Comparison of ENCODE assay signal across 29 cellular contexts in genomic region chr14:34003691-34004090, GRCh38. TPM values are rescaled to one million over a fixed set of nuclear protein-coding genes. Genes with fewer than 3 reads are reported as not detected.
A peak's percentile ranks its signal among the peaks of the same experiment; 100 is the strongest.
DNase-seq lines count a peak whose midpoint lies in the region; ATAC-seq, FAIRE-seq and TF ChIP-seq lines count a peak whose summit lies in the region.
"Had no signal": no experiment of that assay in that cellular context is flagged by ENCODE, and none has a peak within 500 bp of the region (broad histone marks: within the 10 kb centered on the region; RNA-seq: fewer than 3 reads in every experiment).

No MANE protein-coding gene starts in this region.

- no peak for TF ChIP-seq RAD21 in K562 (CRISPR knock-in tag; conservative IDR thresholded peaks at IDR 0.05 in 1 of 2, IDR thresholded peaks at IDR 0.05 in 1 of 2)

- no peak overlapping the region for H3K27ac Mint-ChIP-seq in chondrocyte (ENCODE audit: unreplicated experiment)
- H3K27ac Mint-ChIP-seq: activated CD4-positive, alpha-beta T cell treated with anti-CD3 and anti-CD28 coated beads, Interleukin-2, amount 10 ng/mL, durations not matched to agents 7 days and 5 days; activated naive CD4-positive, alpha-beta T cell treated with anti-CD3 and anti-CD28 coated beads for 36 hours; naive thymus-derived CD4-positive, alpha-beta T cell; stimulated activated naive B cell treated with anti-CD40 and anti-IgM and Interleukin-4, amounts not matched to agents 10 μg/mL and 1 μg/mL and 100 μg/mL, for 72 hours; T-helper 17 cell had no signal

- H3K79me2 ChIP-seq in K562 (ENCODE audit: control insufficient read depth, insufficient read depth, low read length) = no peaks in the 10 kb centered on the region

- H3K9ac ChIP-seq in K562 (ENCODE audit: insufficient read depth in 1 of 2, low read depth in 2 of 2, low read length in 2 of 2) = no peak overlapping the region

- no peak overlapping the region for H3K4me3 ChIP-seq in K562
- H3K4me3 ChIP-seq: dorsolateral prefrontal cortex, ovary, SK-N-MC had no signal

- TF ChIP-seq EP300 in K562 (IDR thresholded peaks at IDR 0.05; ENCODE audit: low read length) = no peak

- POLR2A ChIA-PET in K562 (lab: Yijun Ruan, JAX) = interaction anchor here (1.4 to 1.7 kb wide), 3 partner anchors 10 to 59 kb away, joined by 4 to 6 read pairs (median 5); no protein-coding TSS in a partner anchor

- peaks cover 12% of the 10 kb centered on the region for H3K27me3 Mint-ChIP-seq in chondrocyte (ENCODE audit: low read depth)
- H3K27me3 Mint-ChIP-seq: T-helper 17 cell had no signal

- no peaks in the 10 kb centered on the region for H4K20me1 ChIP-seq in K562 (replicated peaks; ENCODE audit: control insufficient read depth, insufficient read depth, low read length)

- BruUV-seq in K562 (replicated peaks; lab: Mats Ljungman, UMichigan) = no TSS peak

- in situ Hi-C loops in K562 (cut with MboI) = loop anchor here (10.0 kb wide), 1 partner anchor 51 kb away; no protein-coding TSS in a partner anchor

- H3K4me3 Mint-ChIP-seq in chondrocyte (ENCODE audit: unreplicated experiment) = no peak overlapping the region
- H3K4me3 Mint-ChIP-seq: activated CD4-positive, alpha-beta T cell treated with anti-CD3 and anti-CD28 coated beads, Interleukin-2, amount 10 ng/mL, durations not matched to agents 7 days and 5 days; activated naive CD4-positive, alpha-beta T cell treated with anti-CD3 and anti-CD28 coated beads for 36 hours; naive thymus-derived CD4-positive, alpha-beta T cell; stimulated activated naive B cell treated with anti-CD40 and anti-IgM and Interleukin-4, amounts not matched to agents 10 μg/mL and 1 μg/mL and 100 μg/mL, for 72 hours; T-helper 17 cell had no signal

- intact Hi-C loops in K562 (cut with micrococcal nuclease) = no loop called here

- peak overlapping the region; percentile 16; the same call in 1 of the 2 replicates for H3K4me2 ChIP-seq in K562 (ENCODE audit: insufficient read depth, low read length)

- peaks cover 4 to 17% of the 10 kb centered on the region in 2 experiments; a peak in 3 of 5 replicates for H3K4me1 ChIP-seq in K562 (replicated peaks in 1 of 2; ENCODE audit: control insufficient read depth in 2 of 2, insufficient read depth in 2 of 2, low read length in 2 of 2)

- no peak for TF ChIP-seq POLR2A in K562 (conservative IDR thresholded peaks at IDR 0.05)

- FAIRE-seq in K562 (lab: Jason Lieb, UNC) = no peak
- FAIRE-seq: endothelial cell of umbilical vein, urothelium cell line had no signal

- H3K36me3 ChIP-seq in K562 (ENCODE audit: control insufficient read depth, insufficient read depth, low read length) = no peaks in the 10 kb centered on the region
- H3K36me3 ChIP-seq: ovary had no signal

- no peaks in the 10 kb centered on the region for H3K9me3 Mint-ChIP-seq in chondrocyte (ENCODE audit: low read depth)
- H3K9me3 Mint-ChIP-seq: activated CD4-positive, alpha-beta T cell treated with anti-CD3 and anti-CD28 coated beads, Interleukin-2, amount 10 ng/mL, durations not matched to agents 7 days and 5 days; activated naive CD4-positive, alpha-beta T cell treated with anti-CD3 and anti-CD28 coated beads for 36 hours had no signal

- no peak for TF ChIP-seq CTCF in K562 (IDR thresholded peaks at IDR 0.05 in 2 of 3, conservative IDR thresholded peaks at IDR 0.05 in 1 of 3; ENCODE audit: insufficient read depth in 2 of 3, low read depth in 1 of 3, low read length in 3 of 3)
- no peak for TF ChIP-seq CTCF in chondrocyte (IDR thresholded peaks at IDR 0.05)

- CTCF ChIA-PET in K562 (lab: Yijun Ruan, JAX; ENCODE audit: low intra/inter-chr PET ratio) = no interaction called here

- 13% methylated on average over 4 of the region's 4 CpGs for WGBS in K562 (ENCODE audit: insufficient coverage, low coverage, missing lambda C conversion rate)

- H3K4me1 Mint-ChIP-seq in chondrocyte (ENCODE audit: low read depth) = no peaks in the 10 kb centered on the region

- no peak overlapping the region for H3K27ac ChIP-seq in K562 (ENCODE audit: extremely low read depth, low read depth, low read length)
- H3K27ac ChIP-seq: dorsolateral prefrontal cortex, ovary, SK-N-MC, VCaP had no signal

- H3K9me1 ChIP-seq in K562 (ENCODE audit: control insufficient read depth, insufficient read depth, low read length) = no peaks in the 10 kb centered on the region

- H3K36me3 Mint-ChIP-seq in chondrocyte (ENCODE audit: low read depth) = no peaks in the 10 kb centered on the region
- H3K36me3 Mint-ChIP-seq: stimulated activated naive B cell treated with anti-CD40 and anti-IgM and Interleukin-4, amounts not matched to agents 10 μg/mL and 1 μg/mL and 100 μg/mL, for 72 hours had no signal

- H2AFZ ChIP-seq in K562 (ENCODE audit: low read depth, low read length) = peak overlapping the region; percentile 82

- no peaks in the 10 kb centered on the region for H3K27me3 ChIP-seq in K562 (ENCODE audit: control insufficient read depth in 2 of 2, insufficient read depth in 2 of 2, low read length in 2 of 2)
- H3K27me3 ChIP-seq: dorsolateral prefrontal cortex, ovary had no signal

- ATAC-seq in HG02885 (IDR thresholded peaks at IDR 0.05; ENCODE audit: poor library complexity, unreplicated experiment) (peak; percentile 36), K562 (peak; percentile 43), HG03135 (IDR thresholded peaks at IDR 0.05; ENCODE audit: unreplicated experiment) (no peak)
- ATAC-seq: left colon; naive thymus-derived CD4-positive, alpha-beta T cell; stimulated activated naive B cell treated with anti-CD40 and anti-IgM and Interleukin-4, amounts not matched to agents 10 μg/mL and 1 μg/mL and 100 μg/mL, for 72 hours; T-helper 17 cell had no signal

- DNase-seq in ELF-1 (ENCODE audit: low read depth, low spot score) = peak; percentile 32
- DNase-seq in K562 (ENCODE audit: extremely low read depth in 1 of 4, low spot score in 3 of 4) = peak in 2 of 4 experiments; percentile 32 to 47
- peak; percentile 74 for DNase-seq in myocyte (ENCODE audit: low read depth)
- no peak for DNase-seq in activated T-cell treated with anti-CD3 and anti-CD28 coated beads for 4 hours
- no peak for DNase-seq in chondrocyte (ENCODE audit: low spot score)
- DNase-seq in stimulated activated naive CD4-positive, alpha-beta T cell (lab: John Stamatoyannopoulos, UW) = no peak
- DNase-seq: activated CD4-positive, alpha-beta T cell treated with anti-CD3 and anti-CD28 coated beads, Interleukin-2, amount 10 ng/mL, durations not matched to agents 7 days and 5 days; activated naive CD4-positive, alpha-beta T cell treated with anti-CD3 and anti-CD28 coated beads for 36 hours; C1 segment of cervical spinal cord; central memory CD4-positive, alpha-beta T cell; dorsolateral prefrontal cortex; head of caudate nucleus; KBM-7; left colon; mesendoderm; naive thymus-derived CD4-positive, alpha-beta T cell; NCI-H1436 treated with DMSO at 0.1 percent for 48 hours; NCI-H524 treated with DMSO at 0.1 percent for 48 hours; ovary; retina; stimulated activated CD4-positive, alpha-beta T cell treated with anti-CD3 and anti-CD28 coated beads, Interleukin-4, amount 100 ng/mL, for 1 hour; stimulated activated naive B cell treated with anti-CD40 and anti-IgM and Interleukin-4, amounts not matched to agents 10 μg/mL and 1 μg/mL and 100 μg/mL, for 72 hours; T-helper 17 cell had no signal

- H3K9me3 ChIP-seq in K562 (replicated peaks; ENCODE audit: control insufficient read depth, insufficient read depth, low read depth, low read length) = no peaks in the 10 kb centered on the region
- H3K9me3 ChIP-seq: ovary had no signal

TF ChIP-seq in K562, 482 proteins besides CTCF, POLR2A, EP300 and RAD21 (continues in another document):
- no peak for TF ChIP-seq ZNF165 (CRISPR knock-in tag; IDR thresholded peaks at IDR 0.05; ENCODE audit: borderline replicate concordance)
- no peak for TF ChIP-seq PCBP1 (IDR thresholded peaks at IDR 0.05; ENCODE audit: low read depth, low read length, poor library complexity, severe bottlenecking)
- TF ChIP-seq NONO (IDR thresholded peaks at IDR 0.05; ENCODE audit: low read depth in 2 of 2, low read length in 1 of 2) = no peak
- no peak for TF ChIP-seq ZNF217 (CRISPR knock-in tag; IDR thresholded peaks at IDR 0.05)
- no peak for TF ChIP-seq SIX5 (IDR thresholded peaks at IDR 0.05; ENCODE audit: borderline replicate concordance in 1 of 2, insufficient read depth in 1 of 2, low read depth in 1 of 2, low read length in 2 of 2)
- TF ChIP-seq PKNOX1 (IDR thresholded peaks at IDR 0.05) = 0 out of 2 replicates have a peak, but pooled peaks have one; percentile 4

RNA-seq across cellular contexts. Expression of gene EGLN3, which starts 52.8 kb away (rescaled TPM):
- total RNA-seq in K562 (2011; cell fraction: chromatin; rRNA removed; ENCODE audit: low replicate concordance) = 57.3 and 84.8 TPM in 2 replicates
- total RNA-seq in K562 (2011; cell fraction: nucleolus; rRNA removed) = 43.2 and 49.0 TPM in 2 replicates
- 64.0 and 78.9 TPM in 2 replicates for total RNA-seq in K562 (2011; cell fraction: nucleoplasm; rRNA removed)
- total RNA-seq in K562 (2014; rRNA removed) (5.8 and 9.4 TPM in 2 replicates), K562 (2014; rRNA removed; fragmentation: Illumina TruSeq; extraction: Trizol) (11.0 and 12.7 TPM in 2 replicates), K562 (2015; rRNA removed; fragmentation: Illumina TruSeq; extraction: Trizol) (3.0 and 3.9 TPM in 2 replicates), K562 (2021) (11.5 and 13.0 TPM in 2 replicates), myocyte (78.0 and 98.0 TPM in 2 replicates), chondrocyte (2.8 TPM in 2 of 3 replicates, not detected in the other)
- polyA plus RNA-seq in K562 (2011; rRNA removed) (49.5 and 87.6 TPM in 2 replicates), K562 (2014; fragmentation: Illumina TruSeq; extraction: Trizol) (11.4 and 15.0 TPM in 2 replicates), K562 (2014; fragmentation: Nextera tagmentation; extraction: Ambion mirVana) (1 to 10 TPM; 2.5 to 3.0 TPM), K562 (2014; rRNA removed) (5.3 and 6.7 TPM in 2 replicates)
- 23.6 and 30.2 TPM in 2 replicates for polyA plus RNA-seq in K562 (2011; cell fraction: cytosol; rRNA removed)
- 40.3 and 50.5 TPM in 2 replicates for polyA plus RNA-seq in K562 (2011; cell fraction: nucleus; rRNA removed)
- 8.2 and 20.2 TPM in 2 replicates for polyA plus RNA-seq in K562 (2012)
- 68.1 and 110 TPM in 2 replicates for polyA minus RNA-seq in K562 (2011; rRNA and poly(A)+ RNA removed)
- polyA minus RNA-seq in K562 (2011; cell fraction: cytosol; rRNA and poly(A)+ RNA removed) = 30.3 and 62.4 TPM in 2 replicates
- 57.8 and 58.2 TPM in 2 replicates for polyA minus RNA-seq in K562 (2011; cell fraction: nucleus; rRNA and poly(A)+ RNA removed)
- 71.5 TPM for polyA plus RNA-seq in myocyte (2012)
- polyA plus RNA-seq: endothelial cell of umbilical vein had no signal

Comparison
In these comparisons a context has a peak if more than half of its experiments do, and no peak if none do; other contexts are left out.
1. DNase-seq: peak in ELF-1 (single experiment) and myocyte (single experiment); none in activated T-cell treated with anti-CD3 and anti-CD28 coated beads for 4 hours (single experiment), chondrocyte (single experiment) and stimulated activated naive CD4-positive, alpha-beta T cell (0 of 6).